ENCODE assay signal across 8 cellular contexts in genomic region chr6:156776841-156777576, GRCh38. TPM values are rescaled to one million over a fixed set of nuclear protein-coding genes. Genes with fewer than 3 reads are reported as not detected.
A peak's percentile ranks its signal among the peaks of the same experiment; 100 is the strongest.
DNase-seq lines count a peak whose midpoint lies in the region; ATAC-seq and TF ChIP-seq lines count a peak whose summit lies in the region.

Gene ARID1B, plus strand, starts transcription at chr6:156777378. Its CDS starts 303 bp downstream, at chr6:156777681.

- H3K79me2 ChIP-seq in neural progenitor cell (ENCODE audit: low read depth), result peaks cover 66% of the 10 kb centered on the region

- H3K18ac ChIP-seq in IMR-90 (ENCODE audit: low read depth, low read length), result peak within 1 kb of the TSS; percentile 89

- H4K20me1 ChIP-seq in IMR-90 (ENCODE audit: insufficient read depth, low read length) (peaks cover 12% of the 10 kb centered on the region), neural progenitor cell (ENCODE audit: low read depth) (peaks cover 58% of the 10 kb centered on the region)

- H3K4me3 ChIP-seq in IMR-90 (ENCODE audit: insufficient read depth, low read depth, low read length) (peak within 1 kb of the TSS; percentile 99), neural progenitor cell (peak within 1 kb of the TSS; percentile 93), stomach smooth muscle (ENCODE audit: low read length in 2 of 2) (peak within 1 kb of the TSS; percentile 67 to 89)

- H3F3A ChIP-seq in neural progenitor cell (ENCODE audit: low read depth), result peaks cover 54% of the 10 kb centered on the region

- peak within 1 kb of the TSS; percentile 98 for H2BK5ac ChIP-seq in IMR-90 (ENCODE audit: low read depth, low read length, poor library complexity, severe bottlenecking)

- peaks cover 19% of the 10 kb centered on the region for H3K27me3 Mint-ChIP-seq in neural progenitor cell (ENCODE audit: insufficient read depth, low read depth)

- H2AFZ ChIP-seq in IMR-90 (replicated peaks; ENCODE audit: low read length, poor library complexity) (peak within 1 kb of the TSS; percentile 94), neural progenitor cell (replicated peaks) (peak within 1 kb of the TSS; percentile 43)

- H3K23ac ChIP-seq in IMR-90 (ENCODE audit: low read depth, low read length), result peak within 1 kb of the TSS; percentile 98

- 1% methylated on average over 34 of the region's 65 CpGs; no CpG with 5 or more reads in 1 of the 2 experiments for WGBS in IMR-90 (ENCODE audit: extremely low coverage in 2 of 2, insufficient read length in 1 of 2), 2 experiments

- H2BK20ac ChIP-seq in IMR-90 (ENCODE audit: low read depth, low read length), result 0 out of 2 replicates have a peak within 1 kb of the TSS, but pooled peaks have one; percentile 1

- H3K14ac ChIP-seq in IMR-90 (replicated peaks; ENCODE audit: low read depth, low read length), result peak within 1 kb of the TSS; percentile 71

- H3K9me3 ChIP-seq in IMR-90 (ENCODE audit: control insufficient read depth, insufficient read depth, low read length) (no peaks in the 10 kb centered on the region), neural progenitor cell (ENCODE audit: low read depth) (no peaks in the 10 kb centered on the region), stomach smooth muscle (ENCODE audit: control insufficient read depth in 2 of 2, low read length in 2 of 2) (no peaks in the 10 kb centered on the region)

- in situ Hi-C loops in IMR-90 (cut with MboI; ENCODE audit: low sequenced_read_pairs), result no loop called here

- peaks cover 6% of the 10 kb centered on the region for H3K4me1 ChIP-seq in IMR-90 (ENCODE audit: control insufficient read depth, insufficient read depth, low read length)
- peaks cover 49% of the 10 kb centered on the region for H3K4me1 ChIP-seq in neural progenitor cell
- peaks cover 10% of the 10 kb centered on the region for H3K4me1 ChIP-seq in stomach smooth muscle (ENCODE audit: control insufficient read depth, insufficient read depth, low read length)

- peak within 1 kb of the TSS; percentile 80 to 95 for H4K8ac ChIP-seq in IMR-90 (ENCODE audit: low read depth in 2 of 2, low read length in 2 of 2)

- H2AK5ac ChIP-seq in IMR-90 (ENCODE audit: low read depth, low read length), result peak within 1 kb of the TSS; percentile 83

- H2AK9ac ChIP-seq in IMR-90 (replicated peaks; ENCODE audit: low read depth, low read length, poor library complexity), result peak within 1 kb of the TSS; percentile 88

- POLR2A ChIA-PET in IMR-90 (lab: Charles Lee; ENCODE audit: unreplicated experiment), result interaction anchor here (1.0 kb wide), 1 partner anchor 90 kb away, joined by 6 read pairs; no protein-coding TSS in a partner anchor

- peak within 1 kb of the TSS; percentile 94 for H4K5ac ChIP-seq in IMR-90 (ENCODE audit: low read depth, low read length)

- TF ChIP-seq POLR2A in IMR-90 (IDR thresholded peaks at IDR 0.05; ENCODE audit: low read depth, low read length) (peak; percentile 78), Raji (IDR thresholded peaks at IDR 0.05; ENCODE audit: insufficient read depth, low read depth, low read length) (peak; percentile 77)

- H3K36me3 Mint-ChIP-seq in neural progenitor cell, result no peaks in the 10 kb centered on the region

- peaks cover 4 to 11% of the 10 kb centered on the region in 2 experiments; a peak in 2 of 4 replicates for H3K79me1 ChIP-seq in IMR-90 (ENCODE audit: low read depth in 1 of 2, low read length in 2 of 2)

- no peaks in the 10 kb centered on the region for H3K9me1 ChIP-seq in IMR-90 (ENCODE audit: insufficient read depth, low read length)

- H3K27ac Mint-ChIP-seq in neural progenitor cell, result peak within 1 kb of the TSS; percentile 99

- H3K4me3 Mint-ChIP-seq in neural progenitor cell, result peak within 1 kb of the TSS; percentile 96

- no peaks in the 10 kb centered on the region for H3K27me3 ChIP-seq in IMR-90 (ENCODE audit: control insufficient read depth, insufficient read depth, low read length)
- no peaks in the 10 kb centered on the region for H3K27me3 ChIP-seq in neural progenitor cell
- no peaks in the 10 kb centered on the region for H3K27me3 ChIP-seq in stomach smooth muscle (ENCODE audit: control insufficient read depth in 1 of 2, insufficient read depth in 2 of 2, low read length in 2 of 2)

- peak; percentile 29 for TF ChIP-seq RAD21 in IMR-90 (IDR thresholded peaks at IDR 0.05; ENCODE audit: low read length)

- BruUV-seq in IMR-90 (replicated peaks; lab: Mats Ljungman, UMichigan), result no TSS peak

- ATAC-seq in GM21447 (IDR thresholded peaks at IDR 0.05; ENCODE audit: unreplicated experiment) (peak; percentile 37), IMR-90 (ENCODE audit: low read depth) (peak; percentile 57)

- H3K4ac ChIP-seq in IMR-90 (ENCODE audit: low read depth, low read length), result peak within 1 kb of the TSS; percentile 98

- H3K56ac ChIP-seq in IMR-90 (ENCODE audit: extremely low read depth, insufficient read depth, low read length), result peak within 1 kb of the TSS; percentile 87

- H4K91ac ChIP-seq in IMR-90 (ENCODE audit: insufficient read depth, low read depth, low read length), result peak within 1 kb of the TSS; percentile 89

- peaks cover 53% of the 10 kb centered on the region for H3K4me1 Mint-ChIP-seq in neural progenitor cell

- dilution Hi-C loops in IMR-90 (cut with HindIII; ENCODE audit: low sequenced_read_pairs, unreplicated experiment), result no loop called here

- peak within 1 kb of the TSS; percentile 97 for H3K4me2 ChIP-seq in IMR-90 (ENCODE audit: low read depth, low read length)
- peak within 1 kb of the TSS; percentile 84 for H3K4me2 ChIP-seq in neural progenitor cell

- no peak within 1 kb of the TSS for H2BK15ac ChIP-seq in IMR-90 (ENCODE audit: low read depth, low read length)

- peak; percentile 90 for DNase-seq in DMS53 (lab: John Stamatoyannopoulos, UW)
- peak; percentile 83 for DNase-seq in IMR-90
- peak; percentile 78 for DNase-seq in activated effector memory CD4-positive, alpha-beta T cell treated with Interleukin-2 at 50 U/mL for 16 hours
- DNase-seq in fibroblast of the conjunctiva (ENCODE audit: low read depth), result peak; percentile 38
- DNase-seq in neural progenitor cell (ENCODE audit: low spot score), result peak; percentile 89

- no peaks in the 10 kb centered on the region for H3K9me3 Mint-ChIP-seq in neural progenitor cell

- peak within 1 kb of the TSS; percentile 98 for H3K9ac ChIP-seq in IMR-90 (ENCODE audit: low read depth, low read length)
- H3K9ac ChIP-seq in neural progenitor cell, result peak within 1 kb of the TSS; percentile 78
- peak within 1 kb of the TSS; percentile 90 to 94 for H3K9ac ChIP-seq in stomach smooth muscle (ENCODE audit: low read length in 2 of 2)

- peak within 1 kb of the TSS; percentile 79 for H2BK120ac ChIP-seq in IMR-90 (ENCODE audit: low read depth, low read length)

- H3K27ac ChIP-seq in IMR-90 (ENCODE audit: insufficient read depth, low read length), result peak within 1 kb of the TSS; percentile 100
- H3K27ac ChIP-seq in neural progenitor cell, result peak within 1 kb of the TSS; percentile 93
- peak within 1 kb of the TSS; percentile 94 for H3K27ac ChIP-seq in stomach smooth muscle (ENCODE audit: low read length)

- TF ChIP-seq CTCF in IMR-90 (conservative IDR thresholded peaks at IDR 0.05; ENCODE audit: low read depth, low read length) (no peak), neural progenitor cell (IDR thresholded peaks at IDR 0.05) (no peak)

- H3K36me3 ChIP-seq in IMR-90 (ENCODE audit: control insufficient read depth, insufficient read depth, low read length) (no peaks in the 10 kb centered on the region), neural progenitor cell (no peaks in the 10 kb centered on the region), stomach smooth muscle (ENCODE audit: control insufficient read depth in 2 of 2, insufficient read depth in 2 of 2, low read length in 2 of 2) (no peaks in the 10 kb centered on the region)

- intact Hi-C loops in IMR-90 (cut with micrococcal nuclease), result loop anchor here (1.0 to 5.0 kb wide), 6 partner anchors 55 to 1450 kb away; no protein-coding TSS in a partner anchor

- CTCF ChIA-PET in IMR-90 (lab: Yijun Ruan, JAX), result no interaction called here

TF ChIP-seq in IMR-90, 13 proteins besides CTCF, POLR2A, EP300 and RAD21 (continues in another document):
- TF ChIP-seq FOS (IDR thresholded peaks at IDR 0.05; ENCODE audit: low read depth, low read length) (no peak), ELK1 (IDR thresholded peaks at IDR 0.05; ENCODE audit: borderline replicate concordance, low read depth, low read length) (no peak), MAFK (IDR thresholded peaks at IDR 0.05; ENCODE audit: low read depth, low read length) (no peak), CHD1 (IDR thresholded peaks at IDR 0.05; ENCODE audit: low read depth, low read length) (no peak), USF2 (IDR thresholded peaks at IDR 0.05; ENCODE audit: low read depth, low read length) (no peak), NFE2L2 (IDR thresholded peaks at IDR 0.05; ENCODE audit: low read depth, low read length) (no peak), RCOR1 (IDR thresholded peaks at IDR 0.05; ENCODE audit: insufficient replicate concordance, low read length) (no peak), MXI1 (IDR thresholded peaks at IDR 0.05; ENCODE audit: borderline replicate concordance, low read depth, low read length) (peak; percentile 23; the same call in 1 of the 2 replicates), BHLHE40 (IDR thresholded peaks at IDR 0.05; ENCODE audit: low read depth, low read length) (no peak), RFX5 (IDR thresholded peaks at IDR 0.05; ENCODE audit: low read depth, low read length) (no peak), MAZ (IDR thresholded peaks at IDR 0.05; ENCODE audit: borderline replicate concordance, low read depth, low read length) (0 out of 2 replicates have a peak, but pooled peaks have one; percentile 37), CEBPB (IDR thresholded peaks at IDR 0.05; ENCODE audit: low read depth, low read length) (no peak)

RNA-seq across cellular contexts. Expression of gene ARID1B, which starts in this region (rescaled TPM):
- total RNA-seq in IMR-90 (2012; rRNA removed) (14.5 and 22.8 TPM in 2 replicates), neural progenitor cell (ENCODE audit: low replicate concordance) (52.8 and 62.1 TPM in 2 replicates)
- 17.5 and 20.1 TPM in 2 replicates for polyA plus RNA-seq in IMR-90 (2012; rRNA removed)
- polyA plus RNA-seq in IMR-90 (2012; cell fraction: cytosol; rRNA removed), result 9.7 and 16.0 TPM in 2 replicates
- polyA plus RNA-seq in IMR-90 (2012; cell fraction: nucleus; rRNA removed; ENCODE audit: low replicate concordance), result 28.7 and 32.4 TPM in 2 replicates

Comparison
In these comparisons a context has a peak if more than half of its experiments do, and no peak if none do; other contexts are left out.
1. Peak in every context shown above with its lines: DNase-seq, ATAC-seq, H3K4me3 ChIP-seq and H3K27ac ChIP-seq.
2. DNase-seq: peak in every context shown above with its lines; median percentile 90 in DMS53; 89 in neural progenitor cell; 83 in IMR-90; 78 in activated effector memory CD4-positive, alpha-beta T cell treated with Interleukin-2 at 50 U/mL for 16 hours; 38 in fibroblast of the conjunctiva.